ENCODE assay signal across 30 cellular contexts in the genomic region with DNA sequence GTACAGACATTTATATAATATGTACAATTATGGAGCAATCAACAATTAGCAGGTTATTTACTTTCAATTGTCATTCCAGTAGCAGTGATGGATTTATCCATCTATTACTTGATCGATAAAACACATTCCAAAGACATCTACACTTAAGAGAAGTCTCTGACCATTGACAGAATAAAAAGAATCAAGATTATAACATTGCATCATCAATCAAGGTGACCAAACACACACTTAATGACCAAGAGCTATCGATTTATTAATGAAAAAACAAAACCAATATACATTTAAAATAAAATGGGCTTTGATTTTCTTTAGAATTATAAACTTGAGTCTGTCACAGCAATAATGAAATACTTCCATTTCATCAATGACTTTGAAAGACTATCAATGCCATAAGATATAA.
"Had no signal": no experiment of that assay in that cellular context is flagged by ENCODE, and none has a peak within 500 bp of the region (broad histone marks: within the 10 kb centered on the region; RNA-seq: fewer than 3 reads in every experiment).

No MANE protein-coding gene starts in this region.

- H3K4me2 ChIP-seq: neural progenitor cell, smooth muscle cell had no signal

- DNase-seq: natural killer cell; occipital lobe; ovary; posterior cingulate gyrus; psoas muscle; right cardiac atrium; spleen; stimulated activated CD4-positive, alpha-beta T cell treated with anti-CD3 and anti-CD28 coated beads, Interleukin-12 subunit alpha, Interleukin-12 subunit beta, amount 100 ng/mL, for 4 hours; stimulated activated CD4-positive, alpha-beta T cell treated with anti-CD3 and anti-CD28 coated beads, Interleukin-1b, Interleukin-23, amount 100 ng/mL, for 48 hours; stimulated activated CD4-positive, alpha-beta T cell treated with anti-CD3 and anti-CD28 coated beads, Interleukin-4, amount 100 ng/mL, for 1 hour; stimulated activated CD4-positive, alpha-beta T cell treated with anti-CD3 and anti-CD28 coated beads, Interleukin-4, amount 100 ng/mL, for 4 hours; stimulated activated CD8-positive, alpha-beta memory T cell treated with anti-CD3 and anti-CD28 coated beads, Interleukin-4, amount 100 ng/mL, for 48 hours; stimulated activated naive CD4-positive, alpha-beta T cell; stimulated activated naive CD8-positive, alpha-beta T cell treated with anti-CD3 and anti-CD28 coated beads, Interleukin-15, amount 100 ng/mL, for 72 hours; stimulated activated naive CD8-positive, alpha-beta T cell treated with anti-CD3 and anti-CD28 coated beads, Interleukin-15, Interleukin-2, amounts not matched to agents 100 U/mL and 50 U/mL, for 24 hours; substantia nigra; testis; tibial artery; transverse colon; upper lobe of right lung; uterus had no signal

- H3K36me3 ChIP-seq: neural progenitor cell, ovary, spleen, suprapubic skin, tibial artery, transverse colon, upper lobe of right lung, uterus had no signal

- H3K9ac ChIP-seq: neural progenitor cell, parathyroid adenoma had no signal

- H3K4me3 ChIP-seq: neural progenitor cell, ovary, psoas muscle, skin epidermis, smooth muscle cell, spleen, suprapubic skin, testis, tibial artery, transverse colon, upper lobe of right lung, uterus had no signal

- H3K9me3 Mint-ChIP-seq: nephron; neural progenitor cell; stimulated activated memory B cell treated with anti-CD40 and anti-IgM and Interleukin-4, amounts not matched to agents 10 μg/mL and 1 μg/mL and 100 μg/mL, for 72 hours; stimulated activated naive CD8-positive, alpha-beta T cell treated with anti-CD3 and anti-CD28 coated beads, Interleukin-15, amount 100 ng/mL, for 72 hours; type B pancreatic cell had no signal

- H3K36me3 Mint-ChIP-seq: natural killer cell; neural progenitor cell; stimulated activated memory B cell treated with anti-CD40 and anti-IgM and Interleukin-4, amounts not matched to agents 10 μg/mL and 1 μg/mL and 100 μg/mL, for 72 hours; type B pancreatic cell had no signal

- H3K27me3 ChIP-seq: ovary, testis, tibial artery, transverse colon, uterus had no signal

- H3K4me1 ChIP-seq: parathyroid adenoma, psoas muscle, spleen, testis, tibial artery, transverse colon, upper lobe of right lung, uterus had no signal

- H3K9me3 ChIP-seq: ovary, psoas muscle, spleen, suprapubic skin, testis, tibial artery, transverse colon, upper lobe of right lung, uterus had no signal

- H3K4me3 Mint-ChIP-seq: natural killer cell; nephron; neural progenitor cell; stimulated activated memory B cell treated with anti-CD40 and anti-IgM and Interleukin-4, amounts not matched to agents 10 μg/mL and 1 μg/mL and 100 μg/mL, for 72 hours; stimulated activated naive CD8-positive, alpha-beta T cell treated with anti-CD3 and anti-CD28 coated beads, Interleukin-15, amount 100 ng/mL, for 72 hours; type B pancreatic cell had no signal

- H3K27ac ChIP-seq: neural progenitor cell, ovary, parathyroid adenoma, psoas muscle, skin epidermis, spleen, suprapubic skin, testis, tibial artery, transverse colon, upper lobe of right lung, uterus had no signal

- ATAC-seq: natural killer cell; psoas muscle; right cardiac atrium; sciatic nerve; stimulated activated memory B cell treated with anti-CD40 and anti-IgM and Interleukin-4, amounts not matched to agents 10 μg/mL and 1 μg/mL and 100 μg/mL, for 72 hours; stimulated activated naive CD8-positive, alpha-beta T cell treated with anti-CD3 and anti-CD28 coated beads, Interleukin-15, amount 100 ng/mL, for 72 hours; stimulated activated naive CD8-positive, alpha-beta T cell treated with anti-CD3 and anti-CD28 coated beads, Interleukin-15, Interleukin-2, amounts not matched to agents 100 U/mL and 50 U/mL, for 24 hours; upper lobe of right lung had no signal

- H3K27ac Mint-ChIP-seq: natural killer cell; nephron; neural progenitor cell; stimulated activated memory B cell treated with anti-CD40 and anti-IgM and Interleukin-4, amounts not matched to agents 10 μg/mL and 1 μg/mL and 100 μg/mL, for 72 hours; stimulated activated naive CD8-positive, alpha-beta T cell treated with anti-CD3 and anti-CD28 coated beads, Interleukin-15, amount 100 ng/mL, for 72 hours; type B pancreatic cell had no signal

- H3K4me1 Mint-ChIP-seq: natural killer cell; stimulated activated memory B cell treated with anti-CD40 and anti-IgM and Interleukin-4, amounts not matched to agents 10 μg/mL and 1 μg/mL and 100 μg/mL, for 72 hours; stimulated activated naive CD8-positive, alpha-beta T cell treated with anti-CD3 and anti-CD28 coated beads, Interleukin-15, amount 100 ng/mL, for 72 hours had no signal
